ENCODE assay signal across 33 cellular contexts in genomic region chr10:24966962-24967361, GRCh38. TPM values are rescaled to one million over a fixed set of nuclear protein-coding genes. Genes with fewer than 3 reads are reported as not detected.
"Had no signal": no experiment of that assay in that cellular context is flagged by ENCODE, and none has a peak within 500 bp of the region (broad histone marks: within the 10 kb centered on the region; RNA-seq: fewer than 3 reads in every experiment).

No MANE protein-coding gene starts in this region.

- DNase-seq: Karpas-422, MM.1S, MV-4-11, NCI-H1092, NCI-H1105, NCI-H1417 treated with DMSO at 0.1 percent for 48 hours, NCI-H1436 treated with DMSO at 0.1 percent for 48 hours, NCI-H1694 treated with DMSO at 0.1 percent for 48 hours, NCI-H187 treated with DMSO at 0.1 percent for 48 hours, NCI-H2029, NCI-H2081, NCI-H2171 treated with DMSO at 0.1 percent for 48 hours, NCI-H2227 treated with DMSO at 0.1 percent for 48 hours, NCI-H345, NCI-H446, NCI-H510A treated with DMSO at 0.1 percent for 48 hours, NCI-H524 treated with DMSO at 0.1 percent for 48 hours, NCI-H526 treated with DMSO at 0.1 percent for 48 hours, NCI-H774, PC-9, SHP77, SIG-M5, SJCRH30, T-cell had no signal

- FAIRE-seq: RCC 7860 had no signal

- H3K9me3 ChIP-seq: SJCRH30 had no signal

- H3K27ac ChIP-seq: PC-9, RWPE1, SJCRH30, SK-N-MC had no signal

- H3K27me3 ChIP-seq: SJCRH30 had no signal

- H3K36me3 ChIP-seq: SJCRH30 had no signal

- H3K4me3 ChIP-seq: PC-9, SJCRH30, SK-N-MC had no signal

- H3K4me1 ChIP-seq: SJCRH30 had no signal

RNA-seq across cellular contexts. Expression of gene PRTFDC1, which starts 14.6 kb away (rescaled TPM):
- total RNA-seq: MCF 10A, OCI-LY7, RPMI7951 had no signal

RNA-seq across cellular contexts. Expression of gene ENKUR, which starts 49.0 kb away (rescaled TPM):
- total RNA-seq: LHCN-M2, NCI-H460, OCI-LY7, Right ventricle myocardium inferior, SJCRH30 had no signal
